12 cellular contexts compared by ENCODE assay signal in the genomic region with DNA sequence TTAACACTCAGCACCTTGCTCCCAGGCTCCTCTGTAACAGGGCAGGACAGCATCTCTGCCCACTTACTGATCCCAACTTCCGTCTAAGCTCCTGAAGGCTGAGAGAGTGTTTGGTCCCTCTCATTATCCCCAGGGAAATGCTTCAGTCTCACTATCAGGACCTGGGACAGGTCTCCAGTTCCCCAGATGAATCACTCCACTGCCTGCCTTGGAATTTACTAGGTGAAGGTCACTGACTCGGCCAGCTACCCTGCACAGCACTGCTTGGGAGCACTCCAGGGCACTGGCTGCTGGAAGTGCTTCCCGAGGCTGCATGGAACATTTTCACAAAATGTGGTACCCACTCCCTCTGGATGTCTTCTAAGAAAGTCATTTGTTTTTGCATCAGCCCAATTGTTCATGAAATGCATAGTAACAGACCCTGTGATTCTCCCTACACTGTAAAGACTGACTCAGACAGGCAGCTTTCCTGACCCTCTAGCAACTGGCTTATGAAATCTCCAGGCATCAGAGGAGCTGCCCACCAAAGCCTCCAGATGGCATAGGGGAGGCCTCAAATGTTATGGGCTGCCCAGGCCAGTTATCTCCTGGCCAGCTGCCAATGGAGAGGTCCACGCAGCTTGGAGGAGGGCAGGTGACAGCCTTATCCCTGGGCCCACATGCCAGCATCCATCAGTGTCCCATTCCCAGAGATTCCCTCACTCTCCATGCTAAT.
DNase-seq lines count a peak whose midpoint lies in the region; ATAC-seq and TF ChIP-seq lines count a peak whose summit lies in the region.
"Had no signal": no experiment of that assay in that cellular context is flagged by ENCODE, and none has a peak within 500 bp of the region (broad histone marks: within the 10 kb centered on the region; RNA-seq: fewer than 3 reads in every experiment).

No MANE protein-coding gene starts in this region.

- no peak overlapping the region for H3K4me3 Mint-ChIP-seq in stimulated activated naive CD8-positive, alpha-beta T cell treated with anti-CD3 and anti-CD28 coated beads, Interleukin-15, amount 100 ng/mL, for 72 hours
- H3K4me3 Mint-ChIP-seq in glutamatergic neuron (ENCODE audit: unreplicated experiment): peak overlapping the region; percentile 65
- H3K4me3 Mint-ChIP-seq: B cell had no signal

- H3K4me1 Mint-ChIP-seq in stimulated activated naive CD8-positive, alpha-beta T cell treated with anti-CD3 and anti-CD28 coated beads, Interleukin-15, amount 100 ng/mL, for 72 hours: no peaks in the 10 kb centered on the region
- peaks cover 56% of the 10 kb centered on the region for H3K4me1 Mint-ChIP-seq in glutamatergic neuron (ENCODE audit: low read depth, unreplicated experiment)
- H3K4me1 Mint-ChIP-seq: B cell had no signal

- H3K27me3 Mint-ChIP-seq in stimulated activated naive CD8-positive, alpha-beta T cell treated with anti-CD3 and anti-CD28 coated beads, Interleukin-15, amount 100 ng/mL, for 72 hours: no peaks in the 10 kb centered on the region
- H3K27me3 Mint-ChIP-seq in glutamatergic neuron (ENCODE audit: unreplicated experiment): peaks cover 16% of the 10 kb centered on the region
- H3K27me3 Mint-ChIP-seq: B cell had no signal

- H3K27ac Mint-ChIP-seq in stimulated activated naive CD8-positive, alpha-beta T cell treated with anti-CD3 and anti-CD28 coated beads, Interleukin-15, amount 100 ng/mL, for 72 hours: no peak overlapping the region
- H3K27ac Mint-ChIP-seq in glutamatergic neuron (ENCODE audit: unreplicated experiment): peak overlapping the region; percentile 57
- H3K27ac Mint-ChIP-seq: B cell had no signal

- no peaks in the 10 kb centered on the region for H3K9me3 Mint-ChIP-seq in stimulated activated naive CD8-positive, alpha-beta T cell treated with anti-CD3 and anti-CD28 coated beads, Interleukin-15, amount 100 ng/mL, for 72 hours
- H3K9me3 Mint-ChIP-seq in glutamatergic neuron (ENCODE audit: unreplicated experiment): peaks cover 19% of the 10 kb centered on the region

- DNase-seq in stimulated activated naive CD8-positive, alpha-beta T cell treated with anti-CD3 and anti-CD28 coated beads, Interleukin-15, amount 100 ng/mL, for 72 hours: no peak
- no peak for DNase-seq in stimulated activated naive CD8-positive, alpha-beta T cell treated with anti-CD3 and anti-CD28 coated beads, Interleukin-15, Interleukin-2, amounts not matched to agents 100 U/mL and 50 U/mL, for 24 hours
- DNase-seq in SW480 (ENCODE audit: low spot score) (peak; percentile 9), glutamatergic neuron (no peak), NCI-H1436 (lab: John Stamatoyannopoulos, UW) (no peak), activated gamma-delta T cell treated with Interleukin-2 at 50 U/mL for 16 hours (no peak)
- DNase-seq: colonic mucosa, NCI-H1694 treated with DMSO at 0.1 percent for 48 hours had no signal

- ATAC-seq in stimulated activated naive CD8-positive, alpha-beta T cell treated with anti-CD3 and anti-CD28 coated beads, Interleukin-15, amount 100 ng/mL, for 72 hours: peak; percentile 27
- ATAC-seq in stimulated activated naive CD8-positive, alpha-beta T cell treated with anti-CD3 and anti-CD28 coated beads, Interleukin-15, Interleukin-2, amounts not matched to agents 100 U/mL and 50 U/mL, for 24 hours: no peak
- ATAC-seq in HG02870 (IDR thresholded peaks at IDR 0.05; ENCODE audit: unreplicated experiment): no peak
- no peak for ATAC-seq in activated CD4-positive, CD25-positive, alpha-beta regulatory T cell treated with anti-CD3 and anti-CD28 coated beads, Interleukin-2, amount 50 U/mL, for 24 hours
- ATAC-seq: Panc1 had no signal

- no peak for TF ChIP-seq CTCF in glutamatergic neuron (IDR thresholded peaks at IDR 0.05; ENCODE audit: partially characterized antibody, unreplicated experiment)

- H3K36me3 Mint-ChIP-seq in glutamatergic neuron (ENCODE audit: unreplicated experiment): peaks cover 8% of the 10 kb centered on the region
